In the genomic region with DNA sequence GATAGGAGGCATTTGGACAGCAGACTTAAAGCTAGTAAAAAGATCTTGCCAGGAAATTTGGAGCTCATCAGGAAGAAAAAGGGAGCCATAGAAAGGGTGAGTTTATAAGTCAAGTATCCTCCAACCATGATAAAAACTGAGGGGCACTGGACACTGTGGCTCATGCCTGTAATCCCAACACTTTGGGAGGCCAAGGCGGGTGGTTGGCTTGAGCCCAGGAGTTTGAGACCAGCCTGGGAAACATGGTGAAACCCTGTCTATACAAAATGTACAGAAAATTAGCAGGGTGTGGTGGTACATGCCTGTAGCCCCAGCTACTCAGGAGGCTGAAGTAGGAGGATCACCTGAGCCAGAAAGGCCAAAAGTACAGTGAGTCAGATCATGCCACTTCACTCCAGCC, we compare ENCODE assay signal across 16 cellular contexts. TPM values are rescaled to one million over a fixed set of nuclear protein-coding genes. Genes with fewer than 3 reads are reported as not detected.
DNase-seq lines count a peak whose midpoint lies in the region; ATAC-seq lines count a peak whose summit lies in the region.
"Had no signal": no experiment of that assay in that cellular context is flagged by ENCODE, and none has a peak within 500 bp of the region (broad histone marks: within the 10 kb centered on the region; RNA-seq: fewer than 3 reads in every experiment).

No MANE protein-coding gene starts in this region.

- no peak overlapping the region for H3K23ac ChIP-seq in mesenchymal stem cell (ENCODE audit: low read length in 2 of 2)

- intact Hi-C loops in posterior vena cava (cut with DNase I) = no loop called here

- H4K8ac ChIP-seq in mesenchymal stem cell (ENCODE audit: low read length) = no peak overlapping the region

- H2AFZ ChIP-seq in mesenchymal stem cell (ENCODE audit: low read depth, low read length) = no peak overlapping the region
- H2AFZ ChIP-seq: GM23338 had no signal

- no peaks in the 10 kb centered on the region for H3K27me3 Mint-ChIP-seq in CD4-positive, CD25-positive, alpha-beta regulatory T cell
- no peaks in the 10 kb centered on the region for H3K27me3 Mint-ChIP-seq in T-helper 17 cell
- H3K27me3 Mint-ChIP-seq in activated T-cell treated with anti-CD3 and anti-CD28 coated beads, Interleukin-2, amount 50 U/mL, for 72 hours (ENCODE audit: low read depth) = no peaks in the 10 kb centered on the region
- H3K27me3 Mint-ChIP-seq: CD4-positive, alpha-beta T cell had no signal

- H3K4me3 Mint-ChIP-seq in CD4-positive, CD25-positive, alpha-beta regulatory T cell = no peak overlapping the region
- H3K4me3 Mint-ChIP-seq in T-helper 17 cell = no peak overlapping the region
- no peak overlapping the region for H3K4me3 Mint-ChIP-seq in activated T-cell treated with anti-CD3 and anti-CD28 coated beads, Interleukin-2, amount 50 U/mL, for 72 hours
- H3K4me3 Mint-ChIP-seq: CD4-positive, alpha-beta T cell; GM23338 had no signal

- H3K4ac ChIP-seq in mesenchymal stem cell (ENCODE audit: low read depth in 1 of 2, low read length in 2 of 2) = no peak overlapping the region

- H3K9ac ChIP-seq in mesenchymal stem cell (ENCODE audit: low read length) = no peak overlapping the region
- H3K9ac ChIP-seq: BLaER1 had no signal

- H2AK5ac ChIP-seq in mesenchymal stem cell (ENCODE audit: low read length, severe bottlenecking) = no peak overlapping the region

- no peak overlapping the region for H3K14ac ChIP-seq in mesenchymal stem cell (ENCODE audit: low read length in 2 of 2)

- 100% methylated on average over 1 of the region's 1 CpG for WGBS in mesenchymal stem cell

- no peak overlapping the region for H4K91ac ChIP-seq in mesenchymal stem cell (ENCODE audit: low read length)

- H3K4me1 ChIP-seq in CD4-positive, CD25-positive, alpha-beta regulatory T cell (ENCODE audit: control insufficient read depth, insufficient read depth, low read length, poor library complexity, severe bottlenecking) = no peaks in the 10 kb centered on the region
- no peaks in the 10 kb centered on the region for H3K4me1 ChIP-seq in mesenchymal stem cell (ENCODE audit: control insufficient read depth, insufficient read depth, low read depth, low read length)
- H3K4me1 ChIP-seq: BLaER1 had no signal

- no peak overlapping the region for H3K18ac ChIP-seq in mesenchymal stem cell (ENCODE audit: low read depth in 1 of 2, low read length in 2 of 2)

- no peak overlapping the region for H3K4me3 ChIP-seq in CD4-positive, CD25-positive, alpha-beta regulatory T cell (ENCODE audit: low read depth, low read length)
- H3K4me3 ChIP-seq in mesenchymal stem cell (ENCODE audit: insufficient read depth in 1 of 2, low read depth in 1 of 2, low read length in 2 of 2) = no peak overlapping the region
- H3K4me3 ChIP-seq: BLaER1, GM23338 had no signal

- H3K27ac ChIP-seq in CD4-positive, CD25-positive, alpha-beta regulatory T cell (ENCODE audit: insufficient read depth, low read length, poor library complexity, severe bottlenecking) = no peak overlapping the region
- H3K27ac ChIP-seq in epithelial cell of prostate (peak overlapping the region; percentile 15), mesenchymal stem cell (ENCODE audit: low read length, poor library complexity, severe bottlenecking) (no peak overlapping the region)
- H3K27ac ChIP-seq: BLaER1 had no signal

- H3K27ac Mint-ChIP-seq in CD4-positive, CD25-positive, alpha-beta regulatory T cell = peak overlapping the region in 2 of 3 donors; percentile 65 to 66
- peak overlapping the region; percentile 3 for H3K27ac Mint-ChIP-seq in T-helper 17 cell
- H3K27ac Mint-ChIP-seq in activated T-cell treated with anti-CD3 and anti-CD28 coated beads, Interleukin-2, amount 50 U/mL, for 72 hours = no peak overlapping the region
- H3K27ac Mint-ChIP-seq: CD4-positive, alpha-beta T cell; GM23338 had no signal

- H2BK12ac ChIP-seq in mesenchymal stem cell (ENCODE audit: low read length in 2 of 2) = no peak overlapping the region

- H3K36me3 ChIP-seq in CD4-positive, CD25-positive, alpha-beta regulatory T cell (ENCODE audit: control insufficient read depth, insufficient read depth, low read length) = peaks cover 65% of the 10 kb centered on the region
- peaks cover 8 to 96% of the 10 kb centered on the region in 2 experiments for H3K36me3 ChIP-seq in mesenchymal stem cell (ENCODE audit: control insufficient read depth in 1 of 2, insufficient read depth in 2 of 2, low read depth in 1 of 2, low read length in 2 of 2)
- H3K36me3 ChIP-seq: BLaER1 had no signal

- peaks cover 3% of the 10 kb centered on the region for H3K79me1 ChIP-seq in mesenchymal stem cell (replicated peaks; ENCODE audit: low read length, poor library complexity, severe bottlenecking)

- no peak overlapping the region for H3K4me2 ChIP-seq in mesenchymal stem cell (ENCODE audit: low read length, poor library complexity, severe bottlenecking)
- H3K4me2 ChIP-seq: BLaER1, GM23338 had no signal

- H3K36me3 Mint-ChIP-seq in CD4-positive, CD25-positive, alpha-beta regulatory T cell = peaks cover 26% of the 10 kb centered on the region
- peaks cover 11% of the 10 kb centered on the region for H3K36me3 Mint-ChIP-seq in T-helper 17 cell (ENCODE audit: low read depth)
- H3K36me3 Mint-ChIP-seq in activated T-cell treated with anti-CD3 and anti-CD28 coated beads, Interleukin-2, amount 50 U/mL, for 72 hours (ENCODE audit: insufficient read depth in 2 of 2) = peaks cover 0 to 3% of the 10 kb centered on the region in 2 donors

- ATAC-seq in CD4-positive, CD25-positive, alpha-beta regulatory T cell (ENCODE audit: low read depth in 2 of 2) = no peak
- ATAC-seq in T-helper 17 cell = no peak
- ATAC-seq in activated T-cell treated with anti-CD3 and anti-CD28 coated beads, Interleukin-2, amount 50 U/mL, for 72 hours (replicated peaks in 1 of 2) = no peak
- ATAC-seq: GM23338 had no signal

- peaks cover 9 to 23% (median 11%) of the 10 kb centered on the region in 4 donors for H3K4me1 Mint-ChIP-seq in CD4-positive, CD25-positive, alpha-beta regulatory T cell
- H3K4me1 Mint-ChIP-seq in T-helper 17 cell = peaks cover 11% of the 10 kb centered on the region
- no peaks in the 10 kb centered on the region for H3K4me1 Mint-ChIP-seq in activated T-cell treated with anti-CD3 and anti-CD28 coated beads, Interleukin-2, amount 50 U/mL, for 72 hours (ENCODE audit: low read depth)

- no peaks in the 10 kb centered on the region for H3K9me3 ChIP-seq in CD4-positive, CD25-positive, alpha-beta regulatory T cell (ENCODE audit: control insufficient read depth in 2 of 2, low read length in 2 of 2)
- H3K9me3 ChIP-seq in T-helper 17 cell (ENCODE audit: control insufficient read depth, low read length, poor library complexity, severe bottlenecking) = no peaks in the 10 kb centered on the region
- H3K9me3 ChIP-seq in mesenchymal stem cell (ENCODE audit: control insufficient read depth, low read length) = no peaks in the 10 kb centered on the region
- H3K9me3 ChIP-seq: BLaER1 had no signal

- no peaks in the 10 kb centered on the region for H3K27me3 ChIP-seq in CD4-positive, CD25-positive, alpha-beta regulatory T cell (ENCODE audit: control insufficient read depth, insufficient read depth, low read length)
- H3K27me3 ChIP-seq in mesenchymal stem cell (ENCODE audit: control insufficient read depth in 1 of 2, insufficient read depth in 1 of 2, low read length in 2 of 2) = no peaks in the 10 kb centered on the region
- H3K27me3 ChIP-seq: BLaER1 had no signal

- no peak for DNase-seq in CD4-positive, CD25-positive, alpha-beta regulatory T cell
- DNase-seq in T-helper 17 cell (no peak), epithelial cell of prostate (ENCODE audit: low read depth, low spot score) (no peak), posterior vena cava (ENCODE audit: low spot score) (peak; percentile 54), mesenchymal stem cell (no peak), NCI-H748 (lab: John Stamatoyannopoulos, UW; ENCODE audit: unreplicated experiment) (no peak)
- no peak for DNase-seq in activated T-cell treated with anti-CD3 and anti-CD28 coated beads, Interleukin-2, amount 50 U/mL, for 72 hours
- DNase-seq: 8988T; AML-193; CD4-positive, alpha-beta T cell; DMS79; EL; H7; IMR-90 had no signal

- no peak overlapping the region for H2BK120ac ChIP-seq in mesenchymal stem cell (ENCODE audit: low read depth, low read length)

- H3K9me3 Mint-ChIP-seq in CD4-positive, CD25-positive, alpha-beta regulatory T cell = peaks cover 0 to 2% (median 0%) of the 10 kb centered on the region in 7 donors
- peaks cover 0 to 2% of the 10 kb centered on the region in 2 donors for H3K9me3 Mint-ChIP-seq in activated T-cell treated with anti-CD3 and anti-CD28 coated beads, Interleukin-2, amount 50 U/mL, for 72 hours
- H3K9me3 Mint-ChIP-seq: CD4-positive, alpha-beta T cell; GM23338 had no signal

- no peak overlapping the region for H2BK15ac ChIP-seq in mesenchymal stem cell (ENCODE audit: low read depth, poor library complexity, severe bottlenecking)

- H2BK5ac ChIP-seq in mesenchymal stem cell (ENCODE audit: low read depth, low read length, poor library complexity, severe bottlenecking) = no peak overlapping the region

RNA-seq across cellular contexts. Expression of a gene that starts 48.7 kb away (rescaled TPM):
- 117 TPM for total RNA-seq in CD4-positive, CD25-positive, alpha-beta regulatory T cell
- polyA plus RNA-seq in CD4-positive, CD25-positive, alpha-beta regulatory T cell = 10 to 100 TPM; 66.4 to 98.4 (median 69.1) TPM
- total RNA-seq in T-helper 17 cell (10 to 100 TPM; 58.0 to 58.9 TPM), posterior vena cava (100 to 1,000 TPM; 111 to 164 TPM)
- 80.9 TPM for polyA plus RNA-seq in mesenchymal stem cell (2013, experiment 1 of 2)
- 84.2 TPM for polyA plus RNA-seq in mesenchymal stem cell (2013, experiment 2 of 2)
- 10 to 100 TPM in 1 of 2 donors, 1 to 10 TPM in 1; 6.7 to 12.4 TPM for total RNA-seq in activated T-cell treated with anti-CD3 and anti-CD28 coated beads, Interleukin-2, amount 50 U/mL, for 72 hours
